Comparison of ENCODE assay signal across 8 cellular contexts in the genomic region with DNA sequence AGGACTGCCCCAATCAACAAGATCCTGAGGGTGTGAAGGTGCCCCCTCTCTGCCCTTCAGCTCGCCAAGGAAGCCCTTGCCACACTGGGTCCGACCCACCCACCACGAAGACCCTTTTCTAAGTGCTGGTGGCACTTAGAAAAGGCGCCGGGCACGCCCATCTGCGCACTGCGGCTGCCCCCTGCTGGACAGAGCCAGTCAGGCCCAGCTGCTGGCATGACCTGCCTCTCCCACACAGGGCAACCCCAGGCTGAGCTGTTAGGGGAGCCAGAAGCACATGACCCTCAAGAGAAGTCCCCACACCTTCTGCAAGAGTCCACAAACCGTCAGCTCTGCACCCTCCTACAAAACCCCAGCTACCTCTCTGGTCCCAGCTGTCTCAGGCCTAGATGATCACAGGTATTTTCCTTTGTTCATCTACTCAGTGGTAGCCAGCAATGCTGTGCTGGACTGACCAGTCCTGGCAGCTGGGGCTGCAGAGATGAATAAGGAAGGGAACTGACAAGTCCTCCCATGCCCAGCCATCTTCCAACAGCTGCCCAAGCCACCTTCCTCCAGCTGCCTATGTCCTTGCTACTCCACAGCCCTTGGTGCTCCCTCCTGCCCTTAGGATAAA. TPM values are rescaled to one million over a fixed set of nuclear protein-coding genes. Genes with fewer than 3 reads are reported as not detected.
DNase-seq lines count a peak whose midpoint lies in the region; ATAC-seq and TF ChIP-seq lines count a peak whose summit lies in the region.

No MANE protein-coding gene starts in this region.

- intact Hi-C loops in activated B cell treated with CpG ODN at 0.5 μM for 24 hours (cut with micrococcal nuclease), result loop anchor here (1.0 to 10.0 kb wide), 7 partner anchors 112 to 918 kb away; partner anchors contain the start of gene GRIK3
- intact Hi-C loops in breast epithelium (cut with DNase I; ENCODE audit: low total_unique reads), result loop anchor here (5.0 kb wide), 2 partner anchors 732 to 1258 kb away; no protein-coding TSS in a partner anchor

- H3K4me3 Mint-ChIP-seq in activated B cell treated with CpG ODN at 0.5 μM for 24 hours, result no peak overlapping the region

- no peak for TF ChIP-seq CTCF in activated B cell treated with CpG ODN at 0.5 μM for 24 hours (IDR thresholded peaks at IDR 0.05)
- TF ChIP-seq CTCF in breast epithelium (IDR thresholded peaks at IDR 0.05), result peak; percentile 44 to 91 (median 84)
- peak; percentile 98 for TF ChIP-seq CTCF in kidney epithelial cell (IDR thresholded peaks at IDR 0.05; ENCODE audit: insufficient read depth, low read length, poor library complexity, severe bottlenecking)

- DNase-seq in SHP77 (lab: John Stamatoyannopoulos, UW) (peak; percentile 24 to 28), SHP77 treated with DMSO at 0.1 percent for 48 hours (lab: John Stamatoyannopoulos, UW) (no peak), NCI-H1694 treated with DMSO at 0.1 percent for 48 hours (lab: John Stamatoyannopoulos, UW) (peak; percentile 38), activated B cell treated with CpG ODN at 0.5 μM for 24 hours (peak; percentile 69), breast epithelium (ENCODE audit: low spot score in 2 of 2) (peak in 1 of 2 donors; percentile 61), kidney epithelial cell (ENCODE audit: low read depth) (no peak)
- DNase-seq in stimulated activated CD4-positive, alpha-beta T cell treated with anti-CD3 and anti-CD28 coated beads, Interleukin-4, amount 100 ng/mL, for 1 hour, result peak; percentile 78

- H3K4me3 ChIP-seq in breast epithelium, result no peak overlapping the region
- H3K4me3 ChIP-seq in kidney epithelial cell (ENCODE audit: low read depth, low read length), result no peak overlapping the region

- POLR2A ChIA-PET in activated B cell treated with CpG ODN at 0.5 μM for 24 hours (lab: Charles Lee), result no interaction called here

- no peaks in the 10 kb centered on the region for H3K36me3 Mint-ChIP-seq in activated B cell treated with CpG ODN at 0.5 μM for 24 hours (ENCODE audit: low read depth)

- peaks cover 16% of the 10 kb centered on the region for H3K27me3 Mint-ChIP-seq in activated B cell treated with CpG ODN at 0.5 μM for 24 hours

- H3K4me1 ChIP-seq in breast epithelium, result no peaks in the 10 kb centered on the region

- H3K4me1 Mint-ChIP-seq in activated B cell treated with CpG ODN at 0.5 μM for 24 hours, result no peaks in the 10 kb centered on the region

- CTCF ChIA-PET in activated B cell treated with CpG ODN at 0.5 μM for 24 hours (lab: Charles Lee), result interaction anchor here (0.6 to 2.6 kb wide), 18 partner anchors 10 to 1333 kb away, joined by 3 to 27 read pairs (median 3); no protein-coding TSS in a partner anchor

- ATAC-seq in activated B cell treated with CpG ODN at 0.5 μM for 24 hours (ENCODE audit: low read depth), result peak; percentile 85
- ATAC-seq in GM19395 (IDR thresholded peaks at IDR 0.05; ENCODE audit: unreplicated experiment), result no peak

- H3K27me3 ChIP-seq in breast epithelium (peaks cover 0 to 16% of the 10 kb centered on the region in 2 donors), kidney epithelial cell (ENCODE audit: control insufficient read depth, insufficient read depth, low read length) (peaks cover 28% of the 10 kb centered on the region)

- TF ChIP-seq POLR2A in breast epithelium (IDR thresholded peaks at IDR 0.05), result no peak

- no peak overlapping the region for H3K27ac Mint-ChIP-seq in activated B cell treated with CpG ODN at 0.5 μM for 24 hours

- no peak overlapping the region for H3K27ac ChIP-seq in breast epithelium

- H3K36me3 ChIP-seq in breast epithelium (no peaks in the 10 kb centered on the region), kidney epithelial cell (ENCODE audit: control insufficient read depth, insufficient read depth, low read length) (no peaks in the 10 kb centered on the region)

- H3K9me3 ChIP-seq in breast epithelium, result no peaks in the 10 kb centered on the region

- no peaks in the 10 kb centered on the region for H3K9me3 Mint-ChIP-seq in activated B cell treated with CpG ODN at 0.5 μM for 24 hours

RNA-seq across cellular contexts. Expression of gene ZC3H12A, which starts 40.0 kb away (rescaled TPM):
- total RNA-seq in activated B cell treated with CpG ODN at 0.5 μM for 24 hours, result 140 and 145 TPM in 2 replicates
- total RNA-seq in breast epithelium, result 10 to 100 TPM in 2 of 3 donors, 1 to 10 TPM in 1; 5.8 to 82.8 (median 76.7) TPM
- total RNA-seq in kidney epithelial cell, result 34.2 and 38.3 TPM in 2 replicates

Comparison
In these comparisons a context has a peak if more than half of its experiments do, and no peak if none do; other contexts are left out.
1. DNase-seq: peak in SHP77 (2 of 2), NCI-H1694 treated with DMSO at 0.1 percent for 48 hours (single experiment), activated B cell treated with CpG ODN at 0.5 μM for 24 hours (single experiment) and stimulated activated CD4-positive, alpha-beta T cell treated with anti-CD3 and anti-CD28 coated beads, Interleukin-4, amount 100 ng/mL, for 1 hour (single experiment); none in SHP77 treated with DMSO at 0.1 percent for 48 hours (single experiment) and kidney epithelial cell (single experiment).